ENCODE assay signal across 14 cellular contexts in genomic region chr19:12680034-12680433, GRCh38. TPM values are rescaled to one million over a fixed set of nuclear protein-coding genes. Genes with fewer than 3 reads are reported as not detected.
DNase-seq lines count a peak whose midpoint lies in the region; ATAC-seq, FAIRE-seq and TF ChIP-seq lines count a peak whose summit lies in the region.
"Had no signal": no experiment of that assay in that cellular context is flagged by ENCODE, and none has a peak within 500 bp of the region (broad histone marks: within the 10 kb centered on the region; RNA-seq: fewer than 3 reads in every experiment).

No MANE protein-coding gene starts in this region.

- no peak overlapping the region for H3K4me2 ChIP-seq in GM23338

- H3K9me3 Mint-ChIP-seq in CD4-positive, CD25-positive, alpha-beta regulatory T cell: peaks cover 0 to 2% (median 0%) of the 10 kb centered on the region in 7 donors
- H3K9me3 Mint-ChIP-seq in GM23338 (peaks cover 4% of the 10 kb centered on the region; the same call in 1 of the 3 replicates), naive B cell (no peaks in the 10 kb centered on the region)
- no peaks in the 10 kb centered on the region for H3K9me3 Mint-ChIP-seq in activated T-helper 1 cell treated with anti-CD3 and anti-CD28 coated beads, Interleukin-12 subunit alpha, Interleukin-12 subunit beta, Interleukin-2, Interleukin-4 antibody, amounts not matched to agents 30 ng/mL and 10 ng/mL and 1 ng/mL, durations not matched to agents 14 hours and 24 hours and 36 hours

- peaks cover 14% of the 10 kb centered on the region for H3K27me3 Mint-ChIP-seq in CD4-positive, CD25-positive, alpha-beta regulatory T cell
- H3K27me3 Mint-ChIP-seq in GM23338 (ENCODE audit: insufficient read depth, low read depth, poor library complexity): peaks cover 25% of the 10 kb centered on the region
- no peaks in the 10 kb centered on the region for H3K27me3 Mint-ChIP-seq in activated T-helper 1 cell treated with anti-CD3 and anti-CD28 coated beads, Interleukin-12 subunit alpha, Interleukin-12 subunit beta, Interleukin-2, Interleukin-4 antibody, amounts not matched to agents 30 ng/mL and 10 ng/mL and 1 ng/mL, durations not matched to agents 14 hours and 24 hours and 36 hours (ENCODE audit: insufficient read depth)
- no peaks in the 10 kb centered on the region for H3K27me3 Mint-ChIP-seq in naive B cell

- peaks cover 27% of the 10 kb centered on the region for H3K36me3 Mint-ChIP-seq in CD4-positive, CD25-positive, alpha-beta regulatory T cell
- peaks cover 54% of the 10 kb centered on the region for H3K36me3 Mint-ChIP-seq in GM23338 (ENCODE audit: low read depth)
- peaks cover 29% of the 10 kb centered on the region for H3K36me3 Mint-ChIP-seq in activated T-helper 1 cell treated with anti-CD3 and anti-CD28 coated beads, Interleukin-12 subunit alpha, Interleukin-12 subunit beta, Interleukin-2, Interleukin-4 antibody, amounts not matched to agents 30 ng/mL and 10 ng/mL and 1 ng/mL, durations not matched to agents 14 hours and 24 hours and 36 hours (ENCODE audit: low read depth)
- H3K36me3 Mint-ChIP-seq in naive B cell: peaks cover 0 to 7% of the 10 kb centered on the region in 2 donors

- no peak overlapping the region for H3K27ac ChIP-seq in CD4-positive, CD25-positive, alpha-beta regulatory T cell (ENCODE audit: insufficient read depth, low read length, poor library complexity, severe bottlenecking)
- H3K27ac ChIP-seq in GM23338 (ENCODE audit: low read depth): no peak overlapping the region

- no peak overlapping the region for H3K4me3 ChIP-seq in CD4-positive, CD25-positive, alpha-beta regulatory T cell (ENCODE audit: low read depth, low read length)
- peak overlapping the region; percentile 60; the same call in 1 of the 2 replicates for H3K4me3 ChIP-seq in GM23338

- no peaks in the 10 kb centered on the region for H3K27me3 ChIP-seq in CD4-positive, CD25-positive, alpha-beta regulatory T cell (ENCODE audit: control insufficient read depth, insufficient read depth, low read length)
- no peaks in the 10 kb centered on the region for H3K27me3 ChIP-seq in GM23338 (ENCODE audit: insufficient read depth)

- H3K36me3 ChIP-seq in CD4-positive, CD25-positive, alpha-beta regulatory T cell (ENCODE audit: control insufficient read depth, insufficient read depth, low read length): peaks cover 41% of the 10 kb centered on the region
- peaks cover 19% of the 10 kb centered on the region; the same call in 1 of the 2 replicates for H3K36me3 ChIP-seq in GM23338 (ENCODE audit: insufficient read depth)

- peaks cover 9 to 38% (median 20%) of the 10 kb centered on the region in 4 donors for H3K4me1 Mint-ChIP-seq in CD4-positive, CD25-positive, alpha-beta regulatory T cell
- H3K4me1 Mint-ChIP-seq in GM23338 (peaks cover 2% of the 10 kb centered on the region; the same call in 2 of the 3 replicates), naive B cell (peaks cover 32% of the 10 kb centered on the region in 3 donors)
- peaks cover 13% of the 10 kb centered on the region for H3K4me1 Mint-ChIP-seq in activated T-helper 1 cell treated with anti-CD3 and anti-CD28 coated beads, Interleukin-12 subunit alpha, Interleukin-12 subunit beta, Interleukin-2, Interleukin-4 antibody, amounts not matched to agents 30 ng/mL and 10 ng/mL and 1 ng/mL, durations not matched to agents 14 hours and 24 hours and 36 hours (ENCODE audit: low read depth)

- no peak for DNase-seq in CD4-positive, CD25-positive, alpha-beta regulatory T cell
- DNase-seq in GM23338 (ENCODE audit: low spot score): no peak
- no peak for DNase-seq in activated T-helper 1 cell treated with anti-CD3 and anti-CD28 coated beads, Interleukin-12 subunit alpha, Interleukin-12 subunit beta, Interleukin-2, Interleukin-4 antibody, amounts not matched to agents 30 ng/mL and 10 ng/mL and 1 ng/mL, durations not matched to agents 14 hours and 24 hours and 36 hours (ENCODE audit: low spot score)
- DNase-seq in naive B cell: no peak
- DNase-seq in SIG-M5 treated with dmso at 0.1 percent for 504 hours (lab: John Stamatoyannopoulos, UW; ENCODE audit: unreplicated experiment): no peak
- no peak for DNase-seq in stimulated activated CD4-positive, alpha-beta T cell treated with anti-CD3 and anti-CD28 coated beads, Interleukin-4, amount 100 ng/mL, for 4 hours
- no peak for DNase-seq in H54 (ENCODE audit: insufficient read length, low spot score)
- DNase-seq in epidermal melanocyte (ENCODE audit: insufficient read length, low spot score): no peak
- DNase-seq: activated gamma-delta T cell treated with Interleukin-2 at 50 U/mL for 16 hours, NCI-H1417, substantia nigra had no signal

- H3K9me3 ChIP-seq in CD4-positive, CD25-positive, alpha-beta regulatory T cell (ENCODE audit: control insufficient read depth in 2 of 2, low read length in 2 of 2): no peaks in the 10 kb centered on the region

- no peak for TF ChIP-seq CTCF in GM23338 (conservative IDR thresholded peaks at IDR 0.05; ENCODE audit: low read depth in 2 of 2)

- peak overlapping the region; percentile 48 to 73 (median 66) for H3K4me3 Mint-ChIP-seq in CD4-positive, CD25-positive, alpha-beta regulatory T cell
- H3K4me3 Mint-ChIP-seq in GM23338 (peak overlapping the region; percentile 92), naive B cell (peak overlapping the region; percentile 12 to 99 (median 58))
- H3K4me3 Mint-ChIP-seq in activated T-helper 1 cell treated with anti-CD3 and anti-CD28 coated beads, Interleukin-12 subunit alpha, Interleukin-12 subunit beta, Interleukin-2, Interleukin-4 antibody, amounts not matched to agents 30 ng/mL and 10 ng/mL and 1 ng/mL, durations not matched to agents 14 hours and 24 hours and 36 hours: peak overlapping the region; percentile 86

- H3K4me1 ChIP-seq in CD4-positive, CD25-positive, alpha-beta regulatory T cell (ENCODE audit: control insufficient read depth, insufficient read depth, low read length, poor library complexity, severe bottlenecking): peaks cover 14% of the 10 kb centered on the region
- no peaks in the 10 kb centered on the region for H3K4me1 ChIP-seq in GM23338 (ENCODE audit: insufficient read depth)

- H3K9me2 ChIP-seq in GM23338 (ENCODE audit: insufficient read depth): no peaks in the 10 kb centered on the region

- FAIRE-seq in H54 (lab: Jason Lieb, UNC): no peak

- H3F3A ChIP-seq in GM23338 (replicated peaks; ENCODE audit: low read depth): peaks cover 24% of the 10 kb centered on the region

- H4K20me1 ChIP-seq in GM23338 (replicated peaks; ENCODE audit: insufficient read depth): peaks cover 10% of the 10 kb centered on the region

- intact Hi-C loops in activated T-helper 1 cell treated with anti-CD3 and anti-CD28 coated beads, Interleukin-12 subunit alpha, Interleukin-12 subunit beta, Interleukin-2, Interleukin-4 antibody, amounts not matched to agents 30 ng/mL and 10 ng/mL and 1 ng/mL, durations not matched to agents 14 hours and 24 hours and 36 hours (cut with micrococcal nuclease): no loop called here

- peak overlapping the region in 2 of 3 donors; percentile 20 to 59 for H3K27ac Mint-ChIP-seq in CD4-positive, CD25-positive, alpha-beta regulatory T cell
- H3K27ac Mint-ChIP-seq in GM23338: no peak overlapping the region
- no peak overlapping the region for H3K27ac Mint-ChIP-seq in activated T-helper 1 cell treated with anti-CD3 and anti-CD28 coated beads, Interleukin-12 subunit alpha, Interleukin-12 subunit beta, Interleukin-2, Interleukin-4 antibody, amounts not matched to agents 30 ng/mL and 10 ng/mL and 1 ng/mL, durations not matched to agents 14 hours and 24 hours and 36 hours
- peak overlapping the region in 1 of 6 donors; percentile 57 for H3K27ac Mint-ChIP-seq in naive B cell

- ATAC-seq in CD4-positive, CD25-positive, alpha-beta regulatory T cell (ENCODE audit: low read depth in 2 of 2): no peak
- no peak for ATAC-seq in GM23338
- ATAC-seq in naive B cell (ENCODE audit: low read depth in 2 of 2): no peak

- no peak for TF ChIP-seq POLR2A in H54 (IDR thresholded peaks at IDR 0.05; ENCODE audit: low read depth, low read length)

- H3K79me2 ChIP-seq in GM23338 (replicated peaks; ENCODE audit: insufficient read depth): peaks cover 9% of the 10 kb centered on the region

- no peak overlapping the region for H2AFZ ChIP-seq in GM23338

RNA-seq across cellular contexts. Expression of gene DHPS, which starts 1.6 kb away (rescaled TPM):
- 122 TPM for total RNA-seq in CD4-positive, CD25-positive, alpha-beta regulatory T cell
- 100 to 1,000 TPM in 1 of 4 donors, 10 to 100 TPM in 3; 78.5 to 105 (median 96.8) TPM for polyA plus RNA-seq in CD4-positive, CD25-positive, alpha-beta regulatory T cell
- 126 and 141 TPM in 2 replicates for total RNA-seq in GM23338 (2014; rRNA removed; shearing (Covaris generic))
- polyA plus RNA-seq in GM23338 (2016; fragmentation: Nextera tagmentation; extraction: Ambion mirVana) (85.4 and 107 TPM in 2 replicates), naive B cell (ENCODE audit: low read depth in 6 of 6) (100 to 1,000 TPM in 2 of 6 donors, 10 to 100 TPM in 4; 83.5 to 132 (median 85.5) TPM)
- total RNA-seq in activated T-helper 1 cell treated with anti-CD3 and anti-CD28 coated beads, Interleukin-12 subunit alpha, Interleukin-12 subunit beta, Interleukin-2, Interleukin-4 antibody, amounts not matched to agents 30 ng/mL and 10 ng/mL and 1 ng/mL, durations not matched to agents 14 hours and 24 hours and 36 hours: 144 and 147 TPM in 2 replicates

RNA-seq across cellular contexts. Expression of gene GNG14, which starts 7.8 kb away (rescaled TPM):
- not detected for total RNA-seq in CD4-positive, CD25-positive, alpha-beta regulatory T cell
- not detected for polyA plus RNA-seq in CD4-positive, CD25-positive, alpha-beta regulatory T cell
- total RNA-seq in GM23338 (2014; rRNA removed; shearing (Covaris generic)): not detected in 2 replicates
- polyA plus RNA-seq in GM23338 (2016; fragmentation: Nextera tagmentation; extraction: Ambion mirVana) (not detected in 2 replicates), naive B cell (ENCODE audit: low read depth in 6 of 6) (not detected)
- 0.73 TPM in 1 of 2 replicates, not detected in the other for total RNA-seq in activated T-helper 1 cell treated with anti-CD3 and anti-CD28 coated beads, Interleukin-12 subunit alpha, Interleukin-12 subunit beta, Interleukin-2, Interleukin-4 antibody, amounts not matched to agents 30 ng/mL and 10 ng/mL and 1 ng/mL, durations not matched to agents 14 hours and 24 hours and 36 hours
- total RNA-seq: mononuclear cell, NCI-H460, renal cortical epithelial cell had no signal

RNA-seq across cellular contexts. Expression of gene WDR83, which starts 13.4 kb away (rescaled TPM):
- 13.0 TPM for total RNA-seq in CD4-positive, CD25-positive, alpha-beta regulatory T cell
- 10 to 100 TPM; 10.6 to 18.5 (median 12.9) TPM for polyA plus RNA-seq in CD4-positive, CD25-positive, alpha-beta regulatory T cell
- 12.5 and 31.6 TPM in 2 replicates for total RNA-seq in GM23338 (2014; rRNA removed; shearing (Covaris generic))
- 18.5 and 18.6 TPM in 2 replicates for polyA plus RNA-seq in GM23338 (2016; fragmentation: Nextera tagmentation; extraction: Ambion mirVana)
- 25.6 and 27.1 TPM in 2 replicates for total RNA-seq in activated T-helper 1 cell treated with anti-CD3 and anti-CD28 coated beads, Interleukin-12 subunit alpha, Interleukin-12 subunit beta, Interleukin-2, Interleukin-4 antibody, amounts not matched to agents 30 ng/mL and 10 ng/mL and 1 ng/mL, durations not matched to agents 14 hours and 24 hours and 36 hours
- polyA plus RNA-seq in naive B cell (ENCODE audit: low read depth in 6 of 6): 10 to 100 TPM; 12.6 to 34.5 (median 17.5) TPM

RNA-seq across cellular contexts. Expression of gene MAN2B1, which starts 13.5 kb away (rescaled TPM):
- total RNA-seq in CD4-positive, CD25-positive, alpha-beta regulatory T cell: 147 TPM
- polyA plus RNA-seq in CD4-positive, CD25-positive, alpha-beta regulatory T cell: 10 to 100 TPM; 46.3 to 58.6 (median 49.3) TPM
- total RNA-seq in GM23338 (2014; rRNA removed; shearing (Covaris generic)): 60.8 and 73.8 TPM in 2 replicates
- 33.2 and 39.2 TPM in 2 replicates for polyA plus RNA-seq in GM23338 (2016; fragmentation: Nextera tagmentation; extraction: Ambion mirVana)
- total RNA-seq in activated T-helper 1 cell treated with anti-CD3 and anti-CD28 coated beads, Interleukin-12 subunit alpha, Interleukin-12 subunit beta, Interleukin-2, Interleukin-4 antibody, amounts not matched to agents 30 ng/mL and 10 ng/mL and 1 ng/mL, durations not matched to agents 14 hours and 24 hours and 36 hours: 132 and 143 TPM in 2 replicates
- polyA plus RNA-seq in naive B cell (ENCODE audit: low read depth in 6 of 6): 10 to 100 TPM; 64.1 to 97.0 (median 76.9) TPM

RNA-seq across cellular contexts. Expression of gene FBXW9, which starts 16.4 kb away (rescaled TPM):
- total RNA-seq in CD4-positive, CD25-positive, alpha-beta regulatory T cell: 1.7 TPM
- 1 to 10 TPM; 5.0 to 8.1 (median 6.6) TPM for polyA plus RNA-seq in CD4-positive, CD25-positive, alpha-beta regulatory T cell
- 12.3 and 19.4 TPM in 2 replicates for total RNA-seq in GM23338 (2014; rRNA removed; shearing (Covaris generic))
- 6.6 and 8.2 TPM in 2 replicates for polyA plus RNA-seq in GM23338 (2016; fragmentation: Nextera tagmentation; extraction: Ambion mirVana)
- total RNA-seq in activated T-helper 1 cell treated with anti-CD3 and anti-CD28 coated beads, Interleukin-12 subunit alpha, Interleukin-12 subunit beta, Interleukin-2, Interleukin-4 antibody, amounts not matched to agents 30 ng/mL and 10 ng/mL and 1 ng/mL, durations not matched to agents 14 hours and 24 hours and 36 hours: 11.8 and 12.2 TPM in 2 replicates
- polyA plus RNA-seq in naive B cell (ENCODE audit: low read depth in 6 of 6): 1 to 10 TPM; 2.0 to 5.8 (median 4.9) TPM

Comparison
In these comparisons a context has a peak if more than half of its experiments do, and no peak if none do; other contexts are left out.
1. H3K27ac Mint-ChIP-seq: peak in CD4-positive, CD25-positive, alpha-beta regulatory T cell (2 of 3); none in GM23338 (single experiment) and activated T-helper 1 cell treated with anti-CD3 and anti-CD28 coated beads, Interleukin-12 subunit alpha, Interleukin-12 subunit beta, Interleukin-2, Interleukin-4 antibody, amounts not matched to agents 30 ng/mL and 10 ng/mL and 1 ng/mL, durations not matched to agents 14 hours and 24 hours and 36 hours (single experiment).
2. Peak in every context shown above with its lines, with median percentiles within 50 percentile points of each other: H3K4me3 Mint-ChIP-seq.